ENCODE assay signal across 8 cellular contexts in genomic region chr6:107977283-107977682, GRCh38. TPM values are rescaled to one million over a fixed set of nuclear protein-coding genes. Genes with fewer than 3 reads are reported as not detected.
DNase-seq lines count a peak whose midpoint lies in the region; ATAC-seq and TF ChIP-seq lines count a peak whose summit lies in the region.

No MANE protein-coding gene starts in this region.

- WGBS in mesenchymal stem cell, result no CpG with 5 or more reads among the region's 1 CpG

- H3K79me2 ChIP-seq in MM.1S (ENCODE audit: low read length), result no peaks in the 10 kb centered on the region

- no peak overlapping the region for H3K23ac ChIP-seq in mesenchymal stem cell (ENCODE audit: low read length in 2 of 2)

- no peak overlapping the region for H2BK12ac ChIP-seq in mesenchymal stem cell (ENCODE audit: low read length in 2 of 2)

- no peaks in the 10 kb centered on the region for H3K79me1 ChIP-seq in mesenchymal stem cell (replicated peaks; ENCODE audit: low read length, poor library complexity, severe bottlenecking)

- H3K9me2 ChIP-seq in MM.1S (replicated peaks; ENCODE audit: insufficient read depth, low read length), result no peaks in the 10 kb centered on the region

- H2AK5ac ChIP-seq in mesenchymal stem cell (ENCODE audit: low read length, severe bottlenecking), result no peak overlapping the region

- H2BK5ac ChIP-seq in mesenchymal stem cell (ENCODE audit: low read depth, low read length, poor library complexity, severe bottlenecking), result no peak overlapping the region

- TF ChIP-seq CTCF in MM.1S (IDR thresholded peaks at IDR 0.05; ENCODE audit: low read length) (peak; percentile 28), astrocyte of the cerebellum (IDR thresholded peaks at IDR 0.05; ENCODE audit: low read depth, low read length, missing control alignments) (peak; percentile 32)

- no peak overlapping the region for H4K8ac ChIP-seq in mesenchymal stem cell (ENCODE audit: low read length)

- no peaks in the 10 kb centered on the region for H4K20me1 ChIP-seq in MM.1S (ENCODE audit: insufficient read depth, low read length)

- H3K4ac ChIP-seq in mesenchymal stem cell (ENCODE audit: low read depth in 1 of 2, low read length in 2 of 2), result no peak overlapping the region

- H3K18ac ChIP-seq in mesenchymal stem cell (ENCODE audit: low read depth in 1 of 2, low read length in 2 of 2), result no peak overlapping the region

- H3K27ac ChIP-seq in MM.1S (ENCODE audit: low read length), result no peak overlapping the region
- H3K27ac ChIP-seq in mesenchymal stem cell (ENCODE audit: low read length, poor library complexity, severe bottlenecking), result no peak overlapping the region

- H3K4me2 ChIP-seq in MM.1S (ENCODE audit: low read depth, low read length), result no peak overlapping the region
- no peak overlapping the region for H3K4me2 ChIP-seq in mesenchymal stem cell (ENCODE audit: low read length, poor library complexity, severe bottlenecking)

- in situ Hi-C loops in astrocyte of the cerebellum (cut with HindIII; ENCODE audit: low sequenced_read_pairs), result no loop called here

- no peak overlapping the region for H2BK120ac ChIP-seq in mesenchymal stem cell (ENCODE audit: low read depth, low read length)

- DNase-seq in DMS 273 (lab: John Stamatoyannopoulos, UW; ENCODE audit: unreplicated experiment) (peak; percentile 63), MM.1S (no peak), astrocyte of the cerebellum (ENCODE audit: low read depth) (no peak), mesenchymal stem cell (peak; percentile 39), sciatic nerve (ENCODE audit: low spot score) (no peak)

- no peak overlapping the region for H4K91ac ChIP-seq in mesenchymal stem cell (ENCODE audit: low read length)

- H3K9ac ChIP-seq in MM.1S (ENCODE audit: low read length) (no peak overlapping the region), mesenchymal stem cell (ENCODE audit: low read length) (no peak overlapping the region)

- no peaks in the 10 kb centered on the region for H3F3A ChIP-seq in MM.1S (ENCODE audit: insufficient read depth, low read length)

- H3K14ac ChIP-seq in mesenchymal stem cell (ENCODE audit: low read length in 2 of 2), result no peak overlapping the region

- H3K4me3 ChIP-seq in MM.1S (ENCODE audit: low read length), result no peak overlapping the region
- no peak overlapping the region for H3K4me3 ChIP-seq in astrocyte of the cerebellum (ENCODE audit: low read depth, low read length)
- no peak overlapping the region for H3K4me3 ChIP-seq in mesenchymal stem cell (ENCODE audit: insufficient read depth in 1 of 2, low read depth in 1 of 2, low read length in 2 of 2)

- no peak overlapping the region for H2AFZ ChIP-seq in MM.1S (ENCODE audit: low read length)
- H2AFZ ChIP-seq in mesenchymal stem cell (ENCODE audit: low read depth, low read length), result no peak overlapping the region

- ATAC-seq in sciatic nerve (no peak), GM18861 (IDR thresholded peaks at IDR 0.05; ENCODE audit: unreplicated experiment) (no peak), HG03432 (IDR thresholded peaks at IDR 0.05; ENCODE audit: unreplicated experiment) (no peak), HG03521 (IDR thresholded peaks at IDR 0.05; ENCODE audit: unreplicated experiment) (no peak)

- H2BK15ac ChIP-seq in mesenchymal stem cell (ENCODE audit: low read depth, poor library complexity, severe bottlenecking), result no peak overlapping the region

- intact Hi-C loops in sciatic nerve (cut with DNase I), result no loop called here

- no peaks in the 10 kb centered on the region for H3K36me3 ChIP-seq in MM.1S (replicated peaks; ENCODE audit: insufficient read depth, low read length)
- H3K36me3 ChIP-seq in mesenchymal stem cell (ENCODE audit: control insufficient read depth in 1 of 2, insufficient read depth in 2 of 2, low read depth in 1 of 2, low read length in 2 of 2), result no peaks in the 10 kb centered on the region

- H3K9me3 ChIP-seq in MM.1S (replicated peaks; ENCODE audit: insufficient read depth, low read length), result no peaks in the 10 kb centered on the region
- no peaks in the 10 kb centered on the region for H3K9me3 ChIP-seq in mesenchymal stem cell (ENCODE audit: control insufficient read depth, low read length)

- H3K27me3 ChIP-seq in MM.1S (replicated peaks; ENCODE audit: insufficient read depth, low read length) (no peaks in the 10 kb centered on the region), mesenchymal stem cell (ENCODE audit: control insufficient read depth in 1 of 2, insufficient read depth in 1 of 2, low read length in 2 of 2) (peaks cover 0 to 5% of the 10 kb centered on the region in 2 experiments)

- no peaks in the 10 kb centered on the region for H3K4me1 ChIP-seq in MM.1S (ENCODE audit: low read length)
- no peaks in the 10 kb centered on the region for H3K4me1 ChIP-seq in mesenchymal stem cell (ENCODE audit: control insufficient read depth, insufficient read depth, low read depth, low read length)

RNA-seq across cellular contexts. Expression of gene SEC63, which starts 19.3 kb away (rescaled TPM):
- 71.1 TPM for polyA plus RNA-seq in mesenchymal stem cell (2013, experiment 1 of 2)
- 77.8 TPM for polyA plus RNA-seq in mesenchymal stem cell (2013, experiment 2 of 2)
- 135 TPM for total RNA-seq in sciatic nerve

Comparison
In these comparisons a context has a peak if more than half of its experiments do, and no peak if none do; other contexts are left out.
1. DNase-seq: peak in DMS 273 (single experiment) and mesenchymal stem cell (single experiment); none in MM.1S (single experiment), astrocyte of the cerebellum (single experiment) and sciatic nerve (single experiment).